10 cellular contexts compared by ENCODE assay signal in the genomic region with DNA sequence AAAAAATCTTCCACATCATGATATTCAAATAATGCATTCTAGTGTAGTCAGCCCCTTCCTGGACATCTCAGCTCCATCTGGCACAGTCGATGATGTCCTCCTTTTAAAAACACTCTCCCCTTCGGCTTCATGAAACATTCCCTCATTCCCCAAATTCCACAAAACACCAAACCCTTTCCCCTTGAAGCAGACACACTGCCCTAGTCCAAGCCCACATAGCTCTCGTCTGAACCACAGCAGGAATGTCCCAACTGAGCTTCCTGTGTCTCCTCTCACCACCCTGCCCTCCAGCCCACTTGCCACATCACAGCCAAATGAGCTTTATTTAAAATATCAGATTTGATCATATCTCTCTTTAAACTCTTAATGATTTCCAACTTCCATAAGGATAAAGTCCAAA.
A peak's percentile ranks its signal among the peaks of the same experiment; 100 is the strongest.
DNase-seq lines count a peak whose midpoint lies in the region; ATAC-seq and TF ChIP-seq lines count a peak whose summit lies in the region.
"Had no signal": no experiment of that assay in that cellular context is flagged by ENCODE, and none has a peak within 500 bp of the region (broad histone marks: within the 10 kb centered on the region; RNA-seq: fewer than 3 reads in every experiment).

No MANE protein-coding gene starts in this region.

- intact Hi-C loops in MCF 10A (cut with micrococcal nuclease), result loop anchor here (5.0 kb wide), 1 partner anchor 36 kb away; no protein-coding TSS in a partner anchor

- no peak overlapping the region for H2BK120ac ChIP-seq in mesenchymal stem cell (ENCODE audit: low read depth, low read length)

- BruUV-seq in MCF 10A (replicated peaks; lab: Mats Ljungman, UMichigan), result no TSS peak

- H3K9me3 Mint-ChIP-seq in MCF 10A (ENCODE audit: unreplicated experiment), result no peaks in the 10 kb centered on the region

- no peaks in the 10 kb centered on the region for H3K79me1 ChIP-seq in mesenchymal stem cell (replicated peaks; ENCODE audit: low read length, poor library complexity, severe bottlenecking)

- H3K9me3 ChIP-seq in mesenchymal stem cell (ENCODE audit: control insufficient read depth, low read length), result no peaks in the 10 kb centered on the region

- H3K4me2 ChIP-seq in mesenchymal stem cell (ENCODE audit: low read length, poor library complexity, severe bottlenecking), result no peak overlapping the region

- no peak for TF ChIP-seq CTCF in MCF 10A (IDR thresholded peaks at IDR 0.05; ENCODE audit: unreplicated experiment)

- H3K36me3 ChIP-seq in mesenchymal stem cell (ENCODE audit: control insufficient read depth in 1 of 2, insufficient read depth in 2 of 2, low read depth in 1 of 2, low read length in 2 of 2), result no peaks in the 10 kb centered on the region
- H3K36me3 ChIP-seq: WERI-Rb-1 had no signal

- H2BK5ac ChIP-seq in mesenchymal stem cell (ENCODE audit: low read depth, low read length, poor library complexity, severe bottlenecking), result peak overlapping the region; percentile 22

- H3K36me3 Mint-ChIP-seq in MCF 10A (ENCODE audit: insufficient read depth, unreplicated experiment), result peaks cover 4% of the 10 kb centered on the region

- peak overlapping the region; percentile 73 for H3K27ac ChIP-seq in mesenchymal stem cell (ENCODE audit: low read length, poor library complexity, severe bottlenecking)
- H3K27ac ChIP-seq: WERI-Rb-1 had no signal

- TF ChIP-seq EP300 in Ishikawa (IDR thresholded peaks at IDR 0.05; ENCODE audit: borderline replicate concordance), result no peak

- POLR2A ChIA-PET in MCF 10A (lab: Yijun Ruan, JAX), result interaction anchor here (0.6 to 1.2 kb wide), 4 partner anchors 15 to 46 kb away, joined by 3 to 4 read pairs (median 4); no protein-coding TSS in a partner anchor

- peak overlapping the region; percentile 41 for H3K27ac Mint-ChIP-seq in MCF 10A (ENCODE audit: low read depth, unreplicated experiment)

- CTCF ChIA-PET in MCF 10A (lab: Yijun Ruan, JAX), result interaction anchor here (0.6 to 0.9 kb wide), 3 partner anchors 21 to 201 kb away, joined by 3 to 5 read pairs (median 4); no protein-coding TSS in a partner anchor

- H3K27me3 ChIP-seq in mesenchymal stem cell (ENCODE audit: control insufficient read depth in 1 of 2, insufficient read depth in 1 of 2, low read length in 2 of 2), result no peaks in the 10 kb centered on the region

- no peaks in the 10 kb centered on the region for H3K27me3 Mint-ChIP-seq in MCF 10A (ENCODE audit: insufficient read depth, unreplicated experiment)

- no peak overlapping the region for H4K91ac ChIP-seq in mesenchymal stem cell (ENCODE audit: low read length)

- TF ChIP-seq RAD21 in Ishikawa (IDR thresholded peaks at IDR 0.05; ENCODE audit: low read depth), result no peak

- peaks cover 4% of the 10 kb centered on the region for H3K4me1 ChIP-seq in mesenchymal stem cell (ENCODE audit: control insufficient read depth, insufficient read depth, low read depth, low read length)

- peak overlapping the region; percentile 5 for H3K4me3 Mint-ChIP-seq in MCF 10A (ENCODE audit: unreplicated experiment)

- no peak overlapping the region for H4K8ac ChIP-seq in mesenchymal stem cell (ENCODE audit: low read length)

- H3K14ac ChIP-seq in mesenchymal stem cell (ENCODE audit: low read length in 2 of 2), result no peak overlapping the region

- H3K23ac ChIP-seq in mesenchymal stem cell (ENCODE audit: low read length in 2 of 2), result no peak overlapping the region

- 1% methylated on average over 3 of the region's 3 CpGs for WGBS in mesenchymal stem cell

- ATAC-seq in HG03196 (IDR thresholded peaks at IDR 0.05; ENCODE audit: unreplicated experiment), result no peak

- H3K18ac ChIP-seq in mesenchymal stem cell (ENCODE audit: low read depth in 1 of 2, low read length in 2 of 2), result peak overlapping the region in 1 of 2 experiments; percentile 24

- DNase-seq in AG08395 (ENCODE audit: low spot score), result peak; percentile 90
- DNase-seq in MCF 10A (ENCODE audit: unreplicated experiment), result peak; percentile 78
- peak; percentile 85 for DNase-seq in mesenchymal stem cell
- DNase-seq in NCI-H2227 (lab: John Stamatoyannopoulos, UW; ENCODE audit: unreplicated experiment), result no peak
- DNase-seq in COLO668 (lab: John Stamatoyannopoulos, UW; ENCODE audit: unreplicated experiment), result no peak
- no peak for DNase-seq in NCI-H2029 treated with DMSO at 0.1 percent for 48 hours (lab: John Stamatoyannopoulos, UW)
- DNase-seq: activated naive CD4-positive, alpha-beta T cell; WERI-Rb-1 had no signal

- peak overlapping the region; percentile 14 for H3K9ac ChIP-seq in mesenchymal stem cell (ENCODE audit: low read length)

- peak overlapping the region in 1 of 2 experiments; percentile 85 for H2BK12ac ChIP-seq in mesenchymal stem cell (ENCODE audit: low read length in 2 of 2)

- H2AFZ ChIP-seq in mesenchymal stem cell (ENCODE audit: low read depth, low read length), result no peak overlapping the region

- no peak overlapping the region for H2BK15ac ChIP-seq in mesenchymal stem cell (ENCODE audit: low read depth, poor library complexity, severe bottlenecking)

- H3K4me1 Mint-ChIP-seq in MCF 10A (ENCODE audit: insufficient read depth, unreplicated experiment), result peaks cover 53% of the 10 kb centered on the region

- H3K4me3 ChIP-seq in mesenchymal stem cell (ENCODE audit: insufficient read depth in 1 of 2, low read depth in 1 of 2, low read length in 2 of 2), result no peak overlapping the region

- no peak overlapping the region for H3K4ac ChIP-seq in mesenchymal stem cell (ENCODE audit: low read depth in 1 of 2, low read length in 2 of 2)

- no peak overlapping the region for H2AK5ac ChIP-seq in mesenchymal stem cell (ENCODE audit: low read length, severe bottlenecking)

TF ChIP-seq in Ishikawa, 13 proteins besides CTCF, POLR2A, EP300 and RAD21:
- TF ChIP-seq CREB1 (IDR thresholded peaks at IDR 0.05; ENCODE audit: low read depth) (no peak), TEAD4 (IDR thresholded peaks at IDR 0.05) (peak; percentile 52; the same call in 1 of the 2 replicates), CEBPB (IDR thresholded peaks at IDR 0.05) (no peak)
- TF ChIP-seq, protein P1, sequence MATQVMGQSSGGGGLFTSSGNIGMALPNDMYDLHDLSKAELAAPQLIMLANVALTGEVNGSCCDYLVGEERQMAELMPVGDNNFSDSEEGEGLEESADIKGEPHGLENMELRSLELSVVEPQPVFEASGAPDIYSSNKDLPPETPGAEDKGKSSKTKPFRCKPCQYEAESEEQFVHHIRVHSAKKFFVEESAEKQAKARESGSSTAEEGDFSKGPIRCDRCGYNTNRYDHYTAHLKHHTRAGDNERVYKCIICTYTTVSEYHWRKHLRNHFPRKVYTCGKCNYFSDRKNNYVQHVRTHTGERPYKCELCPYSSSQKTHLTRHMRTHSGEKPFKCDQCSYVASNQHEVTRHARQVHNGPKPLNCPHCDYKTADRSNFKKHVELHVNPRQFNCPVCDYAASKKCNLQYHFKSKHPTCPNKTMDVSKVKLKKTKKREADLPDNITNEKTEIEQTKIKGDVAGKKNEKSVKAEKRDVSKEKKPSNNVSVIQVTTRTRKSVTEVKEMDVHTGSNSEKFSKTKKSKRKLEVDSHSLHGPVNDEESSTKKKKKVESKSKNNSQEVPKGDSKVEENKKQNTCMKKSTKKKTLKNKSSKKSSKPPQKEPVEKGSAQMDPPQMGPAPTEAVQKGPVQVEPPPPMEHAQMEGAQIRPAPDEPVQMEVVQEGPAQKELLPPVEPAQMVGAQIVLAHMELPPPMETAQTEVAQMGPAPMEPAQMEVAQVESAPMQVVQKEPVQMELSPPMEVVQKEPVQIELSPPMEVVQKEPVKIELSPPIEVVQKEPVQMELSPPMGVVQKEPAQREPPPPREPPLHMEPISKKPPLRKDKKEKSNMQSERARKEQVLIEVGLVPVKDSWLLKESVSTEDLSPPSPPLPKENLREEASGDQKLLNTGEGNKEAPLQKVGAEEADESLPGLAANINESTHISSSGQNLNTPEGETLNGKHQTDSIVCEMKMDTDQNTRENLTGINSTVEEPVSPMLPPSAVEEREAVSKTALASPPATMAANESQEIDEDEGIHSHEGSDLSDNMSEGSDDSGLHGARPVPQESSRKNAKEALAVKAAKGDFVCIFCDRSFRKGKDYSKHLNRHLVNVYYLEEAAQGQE (IDR thresholded peaks at IDR 0.05; ENCODE audit: low read depth), result no peak
- TF ChIP-seq, protein P2, sequence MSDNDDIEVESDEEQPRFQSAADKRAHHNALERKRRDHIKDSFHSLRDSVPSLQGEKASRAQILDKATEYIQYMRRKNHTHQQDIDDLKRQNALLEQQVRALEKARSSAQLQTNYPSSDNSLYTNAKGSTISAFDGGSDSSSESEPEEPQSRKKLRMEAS (IDR thresholded peaks at IDR 0.05), result no peak

Comparison
In these comparisons a context has a peak if more than half of its experiments do, and no peak if none do; other contexts are left out.
1. DNase-seq: peak in AG08395 (single experiment), MCF 10A (single experiment) and mesenchymal stem cell (single experiment); none in NCI-H2227 (single experiment), COLO668 (single experiment) and NCI-H2029 treated with DMSO at 0.1 percent for 48 hours (single experiment).